Comparison of ENCODE assay signal across 26 cellular contexts in the genomic region with DNA sequence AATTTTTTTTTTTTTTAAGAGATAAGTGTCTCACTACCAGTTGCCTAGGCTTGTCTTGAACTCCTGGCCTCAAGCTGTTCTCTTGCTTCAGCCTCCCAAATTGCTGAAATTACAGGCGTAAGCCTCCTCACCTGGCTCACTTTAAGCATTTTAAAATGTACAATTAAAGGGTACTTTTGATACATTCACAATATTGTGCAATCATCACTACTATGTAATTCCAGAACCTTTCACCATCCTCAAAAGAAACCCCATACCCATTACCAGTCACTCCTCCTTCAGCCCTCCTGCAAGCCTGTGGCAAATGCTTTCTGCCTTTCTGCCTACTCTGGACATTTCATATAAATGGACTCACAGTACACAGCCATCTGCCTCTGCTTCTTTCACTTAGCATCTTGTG. TPM values are rescaled to one million over a fixed set of nuclear protein-coding genes. Genes with fewer than 3 reads are reported as not detected.
"Had no signal": no experiment of that assay in that cellular context is flagged by ENCODE, and none has a peak within 500 bp of the region (broad histone marks: within the 10 kb centered on the region; RNA-seq: fewer than 3 reads in every experiment).

No MANE protein-coding gene starts in this region.

- DNase-seq: effector CD8-positive, alpha-beta T cell; endodermal cell; foreskin fibroblast; gastrocnemius medialis; head of caudate nucleus; left ventricle myocardium superior; lower lobe of right lung; naive thymus-derived CD8-positive, alpha-beta T cell; nephron progenitor cell; occipital lobe; ovary; posterior cingulate gyrus; psoas muscle; right cardiac atrium; spleen; stimulated activated CD4-positive, alpha-beta T cell treated with anti-CD3 and anti-CD28 coated beads, Interleukin-4, amount 100 ng/mL, for 4 hours; stimulated activated naive CD8-positive, alpha-beta T cell treated with anti-CD3 and anti-CD28 coated beads, Interleukin-15, Interleukin-2, amounts not matched to agents 100 U/mL and 50 U/mL, for 24 hours; substantia nigra; testis; tibial artery had no signal

- ATAC-seq: esophagus mucosa; gastrocnemius medialis; left ventricle myocardium superior; lower lobe of right lung; naive thymus-derived CD8-positive, alpha-beta T cell; psoas muscle; right cardiac atrium; stimulated activated memory B cell treated with anti-CD40 and anti-IgM and Interleukin-4, amounts not matched to agents 10 μg/mL and 1 μg/mL and 100 μg/mL, for 72 hours; stimulated activated naive CD8-positive, alpha-beta T cell treated with anti-CD3 and anti-CD28 coated beads, Interleukin-15, Interleukin-2, amounts not matched to agents 100 U/mL and 50 U/mL, for 24 hours had no signal

- H3K27ac ChIP-seq: epithelial cell of prostate, gastrocnemius medialis, lower lobe of right lung, ovary, psoas muscle, skin epidermis, spleen, testis, tibial artery had no signal

- H3K9me3 ChIP-seq: gastrocnemius medialis, lower lobe of right lung, ovary, psoas muscle, spleen, testis, tibial artery had no signal

- H3K4me3 ChIP-seq: gastrocnemius medialis, lower lobe of right lung, ovary, psoas muscle, skin epidermis, spleen, testis, tibial artery had no signal

- H3K4me1 ChIP-seq: gastrocnemius medialis, lower lobe of right lung, psoas muscle, spleen, tibial artery had no signal

- H3K36me3 ChIP-seq: gastrocnemius medialis, lower lobe of right lung, ovary, spleen, tibial artery had no signal

- H3K27me3 ChIP-seq: gastrocnemius medialis, ovary, spleen, testis, tibial artery had no signal

RNA-seq across cellular contexts. Expression of gene WT1, which starts 34.5 kb away (rescaled TPM):
- total RNA-seq: esophagus mucosa; gastrocnemius medialis; myocyte; naive thymus-derived CD8-positive, alpha-beta T cell; occipital lobe had no signal
- polyA plus RNA-seq: keratinocyte; naive thymus-derived CD8-positive, alpha-beta T cell had no signal
